In genomic region chr3:39413691-39414420, GRCh38 we compare ENCODE assay signal across 10 cellular contexts. TPM values are rescaled to one million over a fixed set of nuclear protein-coding genes. Genes with fewer than 3 reads are reported as not detected.
DNase-seq lines count a peak whose midpoint lies in the region; ATAC-seq and TF ChIP-seq lines count a peak whose summit lies in the region.
"Had no signal": no experiment of that assay in that cellular context is flagged by ENCODE, and none has a peak within 500 bp of the region (broad histone marks: within the 10 kb centered on the region; RNA-seq: fewer than 3 reads in every experiment).

No MANE protein-coding gene starts in this region.

- no peaks in the 10 kb centered on the region for H3K9me3 ChIP-seq in mesenchymal stem cell (ENCODE audit: control insufficient read depth, low read length)
- H3K9me3 ChIP-seq: prostate gland had no signal

- H3K27ac ChIP-seq in mesenchymal stem cell (ENCODE audit: low read length, poor library complexity, severe bottlenecking) = no peak overlapping the region
- H3K27ac ChIP-seq: prostate gland had no signal

- H3K23ac ChIP-seq in mesenchymal stem cell (ENCODE audit: low read length in 2 of 2) = no peak overlapping the region

- H3K4me1 Mint-ChIP-seq in Calu3 (ENCODE audit: low read depth, unreplicated experiment) = peaks cover 1% of the 10 kb centered on the region
- peaks cover 57% of the 10 kb centered on the region for H3K4me1 Mint-ChIP-seq in HFFc6 (ENCODE audit: low read depth)
- peaks cover 29% of the 10 kb centered on the region for H3K4me1 Mint-ChIP-seq in activated T-helper 1 cell treated with anti-CD3 and anti-CD28 coated beads, Interleukin-12 subunit alpha, Interleukin-12 subunit beta, Interleukin-2, Interleukin-4 antibody, amounts not matched to agents 30 ng/mL and 10 ng/mL and 1 ng/mL, durations not matched to agents 14 hours and 24 hours and 36 hours (ENCODE audit: low read depth)

- H3K9ac ChIP-seq in mesenchymal stem cell (ENCODE audit: low read length) = peak overlapping the region; percentile 9

- no peak overlapping the region for H2BK120ac ChIP-seq in mesenchymal stem cell (ENCODE audit: low read depth, low read length)

- H3K36me3 ChIP-seq in mesenchymal stem cell (ENCODE audit: control insufficient read depth in 1 of 2, insufficient read depth in 2 of 2, low read depth in 1 of 2, low read length in 2 of 2) = peaks cover 48 to 62% of the 10 kb centered on the region in 2 experiments

- no peak overlapping the region for H3K4me2 ChIP-seq in mesenchymal stem cell (ENCODE audit: low read length, poor library complexity, severe bottlenecking)

- H3K27me3 ChIP-seq in mesenchymal stem cell (ENCODE audit: control insufficient read depth in 1 of 2, insufficient read depth in 1 of 2, low read length in 2 of 2) = no peaks in the 10 kb centered on the region

- intact Hi-C loops in Calu3 (cut with micrococcal nuclease; ENCODE audit: unreplicated experiment) = loop anchor here (10.0 kb wide), 1 partner anchor 901 kb away; no protein-coding TSS in a partner anchor
- intact Hi-C loops in activated T-helper 1 cell treated with anti-CD3 and anti-CD28 coated beads, Interleukin-12 subunit alpha, Interleukin-12 subunit beta, Interleukin-2, Interleukin-4 antibody, amounts not matched to agents 30 ng/mL and 10 ng/mL and 1 ng/mL, durations not matched to agents 14 hours and 24 hours and 36 hours (cut with micrococcal nuclease) = no loop called here

- 90% methylated on average over 6 of the region's 6 CpGs for WGBS in mesenchymal stem cell

- H3K27ac Mint-ChIP-seq in Calu3 (ENCODE audit: unreplicated experiment) (peak overlapping the region; percentile 60), HFFc6 (peak overlapping the region; percentile 82)
- peak overlapping the region; percentile 47 for H3K27ac Mint-ChIP-seq in activated T-helper 1 cell treated with anti-CD3 and anti-CD28 coated beads, Interleukin-12 subunit alpha, Interleukin-12 subunit beta, Interleukin-2, Interleukin-4 antibody, amounts not matched to agents 30 ng/mL and 10 ng/mL and 1 ng/mL, durations not matched to agents 14 hours and 24 hours and 36 hours

- H3K4me3 ChIP-seq in mesenchymal stem cell (ENCODE audit: insufficient read depth in 1 of 2, low read depth in 1 of 2, low read length in 2 of 2) = no peak overlapping the region
- H3K4me3 ChIP-seq: prostate gland had no signal

- H4K8ac ChIP-seq in mesenchymal stem cell (ENCODE audit: low read length) = no peak overlapping the region

- H3K4me1 ChIP-seq in mesenchymal stem cell (ENCODE audit: control insufficient read depth, insufficient read depth, low read depth, low read length) = peaks cover 10% of the 10 kb centered on the region
- H3K4me1 ChIP-seq: prostate gland had no signal

- no peak overlapping the region for H3K18ac ChIP-seq in mesenchymal stem cell (ENCODE audit: low read depth in 1 of 2, low read length in 2 of 2)

- H4K91ac ChIP-seq in mesenchymal stem cell (ENCODE audit: low read length) = no peak overlapping the region

- DNase-seq in Calu3 = no peak
- DNase-seq in HFFc6 = no peak
- DNase-seq in activated T-helper 1 cell treated with anti-CD3 and anti-CD28 coated beads, Interleukin-12 subunit alpha, Interleukin-12 subunit beta, Interleukin-2, Interleukin-4 antibody, amounts not matched to agents 30 ng/mL and 10 ng/mL and 1 ng/mL, durations not matched to agents 14 hours and 24 hours and 36 hours (ENCODE audit: low spot score) = no peak
- DNase-seq in mesenchymal stem cell = no peak
- DNase-seq in midbrain (lab: John Stamatoyannopoulos, UW) = no peak
- DNase-seq in AG08396 (ENCODE audit: low spot score) = no peak
- no peak for DNase-seq in NCI-H1417 (lab: John Stamatoyannopoulos, UW)
- DNase-seq: activated CD4-positive, alpha-beta T cell treated with anti-CD3 and anti-CD28 coated beads, Interleukin-2, amount 50 U/mL, for 4 hours had no signal

- no peak overlapping the region for H3K4me3 Mint-ChIP-seq in Calu3 (ENCODE audit: low read depth, unreplicated experiment)
- H3K4me3 Mint-ChIP-seq in HFFc6 = no peak overlapping the region; the same call in 1 of the 2 replicates
- H3K4me3 Mint-ChIP-seq in activated T-helper 1 cell treated with anti-CD3 and anti-CD28 coated beads, Interleukin-12 subunit alpha, Interleukin-12 subunit beta, Interleukin-2, Interleukin-4 antibody, amounts not matched to agents 30 ng/mL and 10 ng/mL and 1 ng/mL, durations not matched to agents 14 hours and 24 hours and 36 hours = no peak overlapping the region

- H2BK15ac ChIP-seq in mesenchymal stem cell (ENCODE audit: low read depth, poor library complexity, severe bottlenecking) = peak overlapping the region; percentile 30

- H2AFZ ChIP-seq in mesenchymal stem cell (ENCODE audit: low read depth, low read length) = no peak overlapping the region

- ATAC-seq in GM18870 (IDR thresholded peaks at IDR 0.05; ENCODE audit: unreplicated experiment) = no peak

- no peak overlapping the region for H2BK12ac ChIP-seq in mesenchymal stem cell (ENCODE audit: low read length in 2 of 2)

- TF ChIP-seq CTCF in Calu3 (IDR thresholded peaks at IDR 0.05; ENCODE audit: unreplicated experiment) = no peak
- TF ChIP-seq CTCF in HFFc6 (IDR thresholded peaks at IDR 0.05) = no peak

- no TSS peak for BruUV-seq in Calu3 (replicated peaks; lab: Mats Ljungman, UMichigan)

- no peak overlapping the region for H2BK5ac ChIP-seq in mesenchymal stem cell (ENCODE audit: low read depth, low read length, poor library complexity, severe bottlenecking)

- H3K9me3 Mint-ChIP-seq in Calu3 (ENCODE audit: low read depth, unreplicated experiment) (no peaks in the 10 kb centered on the region), HFFc6 (no peaks in the 10 kb centered on the region)
- H3K9me3 Mint-ChIP-seq in activated T-helper 1 cell treated with anti-CD3 and anti-CD28 coated beads, Interleukin-12 subunit alpha, Interleukin-12 subunit beta, Interleukin-2, Interleukin-4 antibody, amounts not matched to agents 30 ng/mL and 10 ng/mL and 1 ng/mL, durations not matched to agents 14 hours and 24 hours and 36 hours = no peaks in the 10 kb centered on the region

- no peak overlapping the region for H3K14ac ChIP-seq in mesenchymal stem cell (ENCODE audit: low read length in 2 of 2)

- peaks cover 11% of the 10 kb centered on the region for H3K79me1 ChIP-seq in mesenchymal stem cell (replicated peaks; ENCODE audit: low read length, poor library complexity, severe bottlenecking)

- CTCF ChIA-PET in Calu3 (lab: Charles Lee) = no interaction called here

- H3K36me3 Mint-ChIP-seq in Calu3 (ENCODE audit: insufficient read depth, unreplicated experiment) = peaks cover 63% of the 10 kb centered on the region
- H3K36me3 Mint-ChIP-seq in HFFc6 (ENCODE audit: low read depth) = peaks cover 54% of the 10 kb centered on the region
- H3K36me3 Mint-ChIP-seq in activated T-helper 1 cell treated with anti-CD3 and anti-CD28 coated beads, Interleukin-12 subunit alpha, Interleukin-12 subunit beta, Interleukin-2, Interleukin-4 antibody, amounts not matched to agents 30 ng/mL and 10 ng/mL and 1 ng/mL, durations not matched to agents 14 hours and 24 hours and 36 hours (ENCODE audit: low read depth) = peaks cover 55% of the 10 kb centered on the region

- no peak overlapping the region for H2AK5ac ChIP-seq in mesenchymal stem cell (ENCODE audit: low read length, severe bottlenecking)

- no peaks in the 10 kb centered on the region for H3K27me3 Mint-ChIP-seq in Calu3 (ENCODE audit: unreplicated experiment)
- H3K27me3 Mint-ChIP-seq in HFFc6 (ENCODE audit: insufficient read depth) = peaks cover 13% of the 10 kb centered on the region
- no peaks in the 10 kb centered on the region for H3K27me3 Mint-ChIP-seq in activated T-helper 1 cell treated with anti-CD3 and anti-CD28 coated beads, Interleukin-12 subunit alpha, Interleukin-12 subunit beta, Interleukin-2, Interleukin-4 antibody, amounts not matched to agents 30 ng/mL and 10 ng/mL and 1 ng/mL, durations not matched to agents 14 hours and 24 hours and 36 hours (ENCODE audit: insufficient read depth)

- no peak overlapping the region for H3K4ac ChIP-seq in mesenchymal stem cell (ENCODE audit: low read depth in 1 of 2, low read length in 2 of 2)

RNA-seq across cellular contexts. Expression of gene RPSA, which starts 7.3 kb away (rescaled TPM):
- total RNA-seq in Calu3 (2022) = 751 and 904 TPM in 2 replicates
- 1,000 to 10,000 TPM; 1,595 to 1,900 (median 1,723) TPM for total RNA-seq in HFFc6 (2021; fragmentation: NEBNext Ultra II Directional; extraction: Animal tissue kit (Norgen Biotek cat#: 25700))
- total RNA-seq in activated T-helper 1 cell treated with anti-CD3 and anti-CD28 coated beads, Interleukin-12 subunit alpha, Interleukin-12 subunit beta, Interleukin-2, Interleukin-4 antibody, amounts not matched to agents 30 ng/mL and 10 ng/mL and 1 ng/mL, durations not matched to agents 14 hours and 24 hours and 36 hours = 1,750 and 1,765 TPM in 2 replicates
- polyA plus RNA-seq in mesenchymal stem cell (2013, experiment 1 of 2) = 1,855 TPM
- polyA plus RNA-seq in mesenchymal stem cell (2013, experiment 2 of 2) = 1,954 TPM

RNA-seq across cellular contexts. Expression of gene SLC25A38, which starts 30.7 kb away (rescaled TPM):
- 23.6 and 24.9 TPM in 2 replicates for total RNA-seq in Calu3 (2022)
- 10 to 100 TPM; 24.8 to 32.4 (median 27.9) TPM for total RNA-seq in HFFc6 (2021; fragmentation: NEBNext Ultra II Directional; extraction: Animal tissue kit (Norgen Biotek cat#: 25700))
- total RNA-seq in activated T-helper 1 cell treated with anti-CD3 and anti-CD28 coated beads, Interleukin-12 subunit alpha, Interleukin-12 subunit beta, Interleukin-2, Interleukin-4 antibody, amounts not matched to agents 30 ng/mL and 10 ng/mL and 1 ng/mL, durations not matched to agents 14 hours and 24 hours and 36 hours = 40.0 and 43.1 TPM in 2 replicates
- polyA plus RNA-seq in mesenchymal stem cell (2013, experiment 1 of 2) = 29.8 TPM
- 29.6 TPM for polyA plus RNA-seq in mesenchymal stem cell (2013, experiment 2 of 2)

RNA-seq across cellular contexts. Expression of gene MOBP, which starts 53.6 kb away (rescaled TPM):
- 0.57 TPM in 1 of 2 replicates, not detected in the other for total RNA-seq in Calu3 (2022)
- not detected for total RNA-seq in HFFc6 (2021; fragmentation: NEBNext Ultra II Directional; extraction: Animal tissue kit (Norgen Biotek cat#: 25700))
- total RNA-seq in activated T-helper 1 cell treated with anti-CD3 and anti-CD28 coated beads, Interleukin-12 subunit alpha, Interleukin-12 subunit beta, Interleukin-2, Interleukin-4 antibody, amounts not matched to agents 30 ng/mL and 10 ng/mL and 1 ng/mL, durations not matched to agents 14 hours and 24 hours and 36 hours = not detected in 2 replicates
- polyA plus RNA-seq in mesenchymal stem cell (2013, experiment 1 of 2) = under 0.01 TPM
- polyA plus RNA-seq in mesenchymal stem cell (2013, experiment 2 of 2) = not detected
